In genomic region chr17:38557836-38558750, GRCh38 we compare ENCODE assay signal across 1 cellular context.
TF ChIP-seq lines count a peak whose summit lies in the region.

No MANE protein-coding gene starts in this region.

TF ChIP-seq in HEK293, 187 proteins besides CTCF, POLR2A, EP300 and RAD21 (continued from another document):
- no peak for TF ChIP-seq TSHZ1 (tag by site-specific recombination; IDR thresholded peaks at IDR 0.05; ENCODE audit: borderline replicate concordance)
- TF ChIP-seq PRDM2 (tag by site-specific recombination; IDR thresholded peaks at IDR 0.05; ENCODE audit: borderline replicate concordance): no peak
- no peak for TF ChIP-seq ZSCAN16 (tag by site-specific recombination; IDR thresholded peaks at IDR 0.05)
- TF ChIP-seq ZNF214 (tag by site-specific recombination; IDR thresholded peaks at IDR 0.05; ENCODE audit: borderline replicate concordance): no peak
- TF ChIP-seq ZNF830 (tag by site-specific recombination; IDR thresholded peaks at IDR 0.05; ENCODE audit: low read depth): no peak
- TF ChIP-seq ZNF398 (tag by site-specific recombination; IDR thresholded peaks at IDR 0.05): peak; percentile 94
- TF ChIP-seq ZNF184 (tag by site-specific recombination; IDR thresholded peaks at IDR 0.05): no peak
- TF ChIP-seq ZNF585B (tag by site-specific recombination; IDR thresholded peaks at IDR 0.05): no peak
- TF ChIP-seq ZNF621 (tag by site-specific recombination; IDR thresholded peaks at IDR 0.05): no peak
- peak; percentile 92 for TF ChIP-seq ZNF600 (tag by site-specific recombination; IDR thresholded peaks at IDR 0.05)
- TF ChIP-seq ZNF23 (tag by site-specific recombination; IDR thresholded peaks at IDR 0.05; ENCODE audit: borderline replicate concordance): no peak
- TF ChIP-seq ZSCAN30 (tag by site-specific recombination; IDR thresholded peaks at IDR 0.05): 0 out of 2 replicates have a peak, but pooled peaks have one; percentile 33
- no peak for TF ChIP-seq ZNF571 (tag by site-specific recombination; IDR thresholded peaks at IDR 0.05)
- TF ChIP-seq ZNF391 (tag by site-specific recombination; IDR thresholded peaks at IDR 0.05; ENCODE audit: borderline replicate concordance, low read depth): no peak
- peak; percentile 42; the same call in 1 of the 2 replicates for TF ChIP-seq KLF9 (tag by site-specific recombination; IDR thresholded peaks at IDR 0.05; ENCODE audit: low read depth)
- peak; percentile 81 for TF ChIP-seq ZNF501 (tag by site-specific recombination; IDR thresholded peaks at IDR 0.05)
- no peak for TF ChIP-seq ZNF677 (tag by site-specific recombination; IDR thresholded peaks at IDR 0.05)
- TF ChIP-seq ZNF596 (tag by site-specific recombination; IDR thresholded peaks at IDR 0.05): no peak
- TF ChIP-seq GLI2 (tag by site-specific recombination; IDR thresholded peaks at IDR 0.05; ENCODE audit: borderline replicate concordance, low read depth): no peak
- no peak for TF ChIP-seq ZBTB49 (tag by site-specific recombination; IDR thresholded peaks at IDR 0.05; ENCODE audit: low read depth)
- no peak for TF ChIP-seq ZBTB6 (tag by site-specific recombination; IDR thresholded peaks at IDR 0.05)
- no peak for TF ChIP-seq PRDM6 (tag by site-specific recombination; IDR thresholded peaks at IDR 0.05)
- 0 out of 2 replicates have a peak, but pooled peaks have one; percentile 30 for TF ChIP-seq ZNF792 (tag by site-specific recombination; IDR thresholded peaks at IDR 0.05)
- no peak; the same call in none of the 2 replicates for TF ChIP-seq ZNF335 (tag by site-specific recombination; conservative IDR thresholded peaks at IDR 0.05)
- no peak for TF ChIP-seq ZNF354C (tag by site-specific recombination; IDR thresholded peaks at IDR 0.05; ENCODE audit: borderline replicate concordance, low read depth)
- no peak for TF ChIP-seq ZNF768 (tag by site-specific recombination; IDR thresholded peaks at IDR 0.05)
- TF ChIP-seq ZNF19 (tag by site-specific recombination; IDR thresholded peaks at IDR 0.05; ENCODE audit: low read depth): no peak
- TF ChIP-seq ZNF157 (tag by site-specific recombination; IDR thresholded peaks at IDR 0.05): no peak
- TF ChIP-seq WT1 (tag by site-specific recombination; IDR thresholded peaks at IDR 0.05): 0 out of 2 replicates have a peak, but pooled peaks have one; percentile 9
- no peak for TF ChIP-seq ATF2 (tag by site-specific recombination; IDR thresholded peaks at IDR 0.05; ENCODE audit: low read depth)
- TF ChIP-seq ZNF174 (tag by site-specific recombination; IDR thresholded peaks at IDR 0.05): no peak
- TF ChIP-seq ZNF10 (tag by site-specific recombination; IDR thresholded peaks at IDR 0.05): no peak; the same call in 1 of the 2 replicates
- TF ChIP-seq ZNF274 (IDR thresholded peaks at IDR 0.05; ENCODE audit: low read length): no peak
- TF ChIP-seq ZNF274 (tag by site-specific recombination; IDR thresholded peaks at IDR 0.05; ENCODE audit: borderline replicate concordance): no peak
- no peak for TF ChIP-seq ZNF580 (tag by site-specific recombination; IDR thresholded peaks at IDR 0.05)
- TF ChIP-seq MYNN (tag by site-specific recombination; IDR thresholded peaks at IDR 0.05; ENCODE audit: borderline replicate concordance): no peak
- no peak for TF ChIP-seq HOXC10 (CRISPR knock-in tag; IDR thresholded peaks at IDR 0.05)
- no peak; the same call in 1 of the 2 replicates for TF ChIP-seq RBAK (tag by site-specific recombination; IDR thresholded peaks at IDR 0.05)
